ENCODE assay signal across 3 cellular contexts in the genomic region with DNA sequence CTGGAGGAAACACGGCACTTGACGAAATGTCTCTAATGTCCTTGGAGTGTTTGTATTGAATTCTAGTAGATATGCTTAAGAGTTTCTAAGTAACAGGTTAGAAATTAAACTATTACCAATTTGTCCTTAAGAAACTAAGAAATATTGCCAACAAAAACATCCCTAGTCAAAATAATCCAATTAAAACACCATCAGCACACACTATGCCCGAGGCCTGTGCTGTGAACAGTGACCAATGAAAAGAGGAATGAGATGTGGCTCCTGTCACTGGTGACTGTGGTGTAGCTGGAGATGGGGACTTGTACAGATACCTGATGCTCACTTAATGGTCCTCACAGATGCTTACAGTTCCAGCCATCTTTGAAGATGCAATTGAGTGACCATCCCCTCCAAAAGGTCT.
"Had no signal": no experiment of that assay in that cellular context is flagged by ENCODE, and none has a peak within 500 bp of the region (broad histone marks: within the 10 kb centered on the region; RNA-seq: fewer than 3 reads in every experiment).

No MANE protein-coding gene starts in this region.

- DNase-seq: GDM1, GF-D8 had no signal

- ATAC-seq: GM12878 had no signal

- H3K4me3 ChIP-seq: GM12878 had no signal
